In genomic region chr2:144143294-144144092, GRCh38 we compare ENCODE assay signal across 14 cellular contexts.
DNase-seq lines count a peak whose midpoint lies in the region; ATAC-seq, FAIRE-seq and TF ChIP-seq lines count a peak whose summit lies in the region.
"Had no signal": no experiment of that assay in that cellular context is flagged by ENCODE, and none has a peak within 500 bp of the region (broad histone marks: within the 10 kb centered on the region; RNA-seq: fewer than 3 reads in every experiment).

No MANE protein-coding gene starts in this region.

- TF ChIP-seq CTCF in HFFc6 (IDR thresholded peaks at IDR 0.05) (no peak), OCI-LY3 (IDR thresholded peaks at IDR 0.05; ENCODE audit: low read depth, low read length) (no peak), endothelial cell of umbilical vein (IDR thresholded peaks at IDR 0.05; ENCODE audit: extremely low read depth in 1 of 2, insufficient read depth in 1 of 2, low read depth in 1 of 2, low read length in 2 of 2) (no peak), osteocyte (IDR thresholded peaks at IDR 0.05) (no peak)
- TF ChIP-seq CTCF in CD8-positive, alpha-beta T cell (IDR thresholded peaks at IDR 0.05): no peak

- H3K4me1 ChIP-seq in OCI-LY3 (ENCODE audit: low read length) (peaks cover 20% of the 10 kb centered on the region), endothelial cell of umbilical vein (ENCODE audit: control insufficient read depth, extremely low read depth, insufficient read depth, low read length) (no peaks in the 10 kb centered on the region)
- no peaks in the 10 kb centered on the region for H3K4me1 ChIP-seq in CD8-positive, alpha-beta T cell (ENCODE audit: insufficient read depth, low read length)
- H3K4me1 ChIP-seq: prostate gland had no signal

- H3K4me3 ChIP-seq in OCI-LY3 (ENCODE audit: low read length) (peak overlapping the region; percentile 30; the same call in 1 of the 2 replicates), endothelial cell of umbilical vein (replicated peaks in 1 of 3; ENCODE audit: insufficient read depth in 1 of 3, low read depth in 1 of 3, low read length in 3 of 3) (no peak overlapping the region)
- no peak overlapping the region for H3K4me3 ChIP-seq in CD8-positive, alpha-beta T cell (ENCODE audit: low read depth, low read length)
- H3K4me3 ChIP-seq: prostate gland, thyroid gland had no signal

- no peaks in the 10 kb centered on the region for H3K9me1 ChIP-seq in endothelial cell of umbilical vein (replicated peaks; ENCODE audit: control insufficient read depth, extremely low read depth, insufficient read depth, low read length)

- no peaks in the 10 kb centered on the region for H3K79me2 ChIP-seq in OCI-LY3 (ENCODE audit: low read length)
- no peaks in the 10 kb centered on the region for H3K79me2 ChIP-seq in endothelial cell of umbilical vein (ENCODE audit: control insufficient read depth, insufficient read depth, low read length)

- dilution Hi-C loops in endothelial cell of umbilical vein (cut with MboI; ENCODE audit: extremely low pct_ligation_motif_present, low sequenced_read_pairs): no loop called here

- no peak overlapping the region for H3K4me3 Mint-ChIP-seq in HFFc6
- H3K4me3 Mint-ChIP-seq in osteocyte (ENCODE audit: unreplicated experiment): no peak overlapping the region
- no peak overlapping the region for H3K4me3 Mint-ChIP-seq in CD8-positive, alpha-beta T cell
- H3K4me3 Mint-ChIP-seq: activated naive CD8-positive, alpha-beta T cell treated with anti-CD3 and anti-CD28 coated beads, Interleukin-2, amount 10 ng/mL, durations not matched to agents 7 days and 5 days had no signal

- H3K9me3 Mint-ChIP-seq in HFFc6: no peaks in the 10 kb centered on the region
- no peaks in the 10 kb centered on the region for H3K9me3 Mint-ChIP-seq in osteocyte (ENCODE audit: unreplicated experiment)
- H3K9me3 Mint-ChIP-seq in CD8-positive, alpha-beta T cell: no peaks in the 10 kb centered on the region

- peak overlapping the region; percentile 44; the same call in 1 of the 2 replicates for H3K9ac ChIP-seq in OCI-LY3 (ENCODE audit: low read length)
- H3K9ac ChIP-seq in endothelial cell of umbilical vein (replicated peaks; ENCODE audit: extremely low read depth, insufficient read depth, low read length): no peak overlapping the region

- no peak for FAIRE-seq in endothelial cell of umbilical vein (lab: Jason Lieb, UNC)

- H3K9me3 ChIP-seq in OCI-LY3 (ENCODE audit: insufficient read depth, low read length): no peaks in the 10 kb centered on the region
- H3K9me3 ChIP-seq in endothelial cell of umbilical vein (replicated peaks; ENCODE audit: control insufficient read depth, insufficient read depth, low read length): no peaks in the 10 kb centered on the region
- no peaks in the 10 kb centered on the region for H3K9me3 ChIP-seq in CD8-positive, alpha-beta T cell (ENCODE audit: low read length)
- H3K9me3 ChIP-seq: prostate gland, thyroid gland had no signal

- intact Hi-C loops in endothelial cell of umbilical vein (cut with micrococcal nuclease): no loop called here
- intact Hi-C loops in CD8-positive, alpha-beta T cell (cut with DNase I, micrococcal nuclease): no loop called here

- H4K20me1 ChIP-seq in OCI-LY3 (ENCODE audit: insufficient read depth, low read length) (no peaks in the 10 kb centered on the region), endothelial cell of umbilical vein (replicated peaks; ENCODE audit: control insufficient read depth, extremely low read depth, insufficient read depth, low read length) (no peaks in the 10 kb centered on the region)

- H3K27ac ChIP-seq in OCI-LY3 (ENCODE audit: low read length): peak overlapping the region; percentile 80
- no peak overlapping the region for H3K27ac ChIP-seq in endothelial cell of umbilical vein (ENCODE audit: insufficient read depth, low read depth, low read length)
- no peak overlapping the region for H3K27ac ChIP-seq in CD8-positive, alpha-beta T cell (ENCODE audit: low read depth, low read length)
- H3K27ac ChIP-seq: prostate gland had no signal

- BruUV-seq in endothelial cell of umbilical vein (replicated peaks; lab: Mats Ljungman, UMichigan): no TSS peak

- peaks cover 26% of the 10 kb centered on the region for H3K4me1 Mint-ChIP-seq in HFFc6 (ENCODE audit: low read depth)
- H3K4me1 Mint-ChIP-seq in osteocyte (ENCODE audit: unreplicated experiment): peaks cover 16% of the 10 kb centered on the region
- no peaks in the 10 kb centered on the region for H3K4me1 Mint-ChIP-seq in CD8-positive, alpha-beta T cell (ENCODE audit: low read depth)
- H3K4me1 Mint-ChIP-seq: activated naive CD8-positive, alpha-beta T cell treated with anti-CD3 and anti-CD28 coated beads, Interleukin-2, amount 10 ng/mL, durations not matched to agents 7 days and 5 days had no signal

- ATAC-seq in CD8-positive, alpha-beta T cell: no peak
- no peak for ATAC-seq in HG02884 (IDR thresholded peaks at IDR 0.05; ENCODE audit: unreplicated experiment)

- DNase-seq in HFFc6 (no peak), endothelial cell of umbilical vein (ENCODE audit: low read depth, low spot score) (peak; percentile 23), osteocyte (ENCODE audit: extremely low spot score, unreplicated experiment) (no peak), NCI-H1930 (lab: John Stamatoyannopoulos, UW) (no peak), SW 1271 (lab: John Stamatoyannopoulos, UW) (no peak)
- no peak for DNase-seq in CD8-positive, alpha-beta T cell
- DNase-seq: activated naive CD8-positive, alpha-beta T cell treated with anti-CD3 and anti-CD28 coated beads, Interleukin-2, amount 10 ng/mL, durations not matched to agents 7 days and 5 days; activated T-cell treated with anti-CD3 and anti-CD28 coated beads, Interleukin-2, amount 50 U/mL, for 1 hour; DMS79; islet precursor cell; thyroid gland had no signal

- CTCF ChIA-PET in endothelial cell of umbilical vein (lab: Charles Lee): interaction anchor here (1.0 to 1.2 kb wide), 2 partner anchors 8 to 224 kb away, joined by 3 to 5 read pairs; no protein-coding TSS in a partner anchor
- CTCF ChIA-PET in CD8-positive, alpha-beta T cell (lab: Charles Lee): no interaction called here

- TF ChIP-seq POLR2A in endothelial cell of umbilical vein (IDR thresholded peaks at IDR 0.05; ENCODE audit: low read depth, low read length): no peak

- H3K36me3 ChIP-seq in OCI-LY3 (replicated peaks; ENCODE audit: low read depth, low read length) (peaks cover 5% of the 10 kb centered on the region), endothelial cell of umbilical vein (ENCODE audit: control insufficient read depth in 2 of 2, extremely low read depth in 1 of 2, insufficient read depth in 2 of 2, low read length in 2 of 2) (no peaks in the 10 kb centered on the region)
- no peaks in the 10 kb centered on the region for H3K36me3 ChIP-seq in CD8-positive, alpha-beta T cell (ENCODE audit: insufficient read depth, low read length)
- H3K36me3 ChIP-seq: prostate gland, thyroid gland had no signal

- H3K27me3 ChIP-seq in OCI-LY3 (ENCODE audit: low read depth, low read length) (no peaks in the 10 kb centered on the region), endothelial cell of umbilical vein (ENCODE audit: control insufficient read depth in 2 of 2, insufficient read depth in 2 of 2, low read length in 2 of 2) (no peaks in the 10 kb centered on the region)
- no peaks in the 10 kb centered on the region for H3K27me3 ChIP-seq in CD8-positive, alpha-beta T cell (ENCODE audit: insufficient read depth, low read length)
- H3K27me3 ChIP-seq: thyroid gland had no signal

- no peak overlapping the region for H2AFZ ChIP-seq in OCI-LY3 (ENCODE audit: low read depth, low read length)
- H2AFZ ChIP-seq in endothelial cell of umbilical vein (ENCODE audit: low read depth, low read length): no peak overlapping the region

- H3K27me3 Mint-ChIP-seq in HFFc6 (ENCODE audit: insufficient read depth) (no peaks in the 10 kb centered on the region), osteocyte (ENCODE audit: unreplicated experiment) (no peaks in the 10 kb centered on the region)
- H3K27me3 Mint-ChIP-seq in CD8-positive, alpha-beta T cell (ENCODE audit: low read depth): no peaks in the 10 kb centered on the region
- H3K27me3 Mint-ChIP-seq: activated naive CD8-positive, alpha-beta T cell treated with anti-CD3 and anti-CD28 coated beads, Interleukin-2, amount 10 ng/mL, durations not matched to agents 7 days and 5 days had no signal

- H3K27ac Mint-ChIP-seq in HFFc6 (peak overlapping the region; percentile 20; the same call in 1 of the 2 replicates), osteocyte (ENCODE audit: unreplicated experiment) (peak overlapping the region; percentile 27)
- no peak overlapping the region for H3K27ac Mint-ChIP-seq in CD8-positive, alpha-beta T cell
- H3K27ac Mint-ChIP-seq: activated naive CD8-positive, alpha-beta T cell treated with anti-CD3 and anti-CD28 coated beads, Interleukin-2, amount 10 ng/mL, durations not matched to agents 7 days and 5 days had no signal

- H3K4me2 ChIP-seq in OCI-LY3 (ENCODE audit: low read length) (peak overlapping the region; percentile 66), endothelial cell of umbilical vein (ENCODE audit: insufficient read depth, low read length) (no peak overlapping the region)

- POLR2A ChIA-PET in endothelial cell of umbilical vein (lab: Charles Lee): no interaction called here
- POLR2A ChIA-PET in CD8-positive, alpha-beta T cell (lab: Charles Lee): interaction anchor here (1.2 kb wide), 1 partner anchor 15 kb away, joined by 4 read pairs; no protein-coding TSS in a partner anchor

- H3K36me3 Mint-ChIP-seq in HFFc6 (ENCODE audit: low read depth): peaks cover 4% of the 10 kb centered on the region; the same call in 1 of the 2 replicates
- peaks cover 2% of the 10 kb centered on the region for H3K36me3 Mint-ChIP-seq in osteocyte (ENCODE audit: unreplicated experiment)
- peaks cover 32% of the 10 kb centered on the region for H3K36me3 Mint-ChIP-seq in CD8-positive, alpha-beta T cell

TF ChIP-seq in endothelial cell of umbilical vein, 7 proteins besides CTCF, POLR2A, EP300 and RAD21:
- TF ChIP-seq GATA2 (IDR thresholded peaks at IDR 0.05; ENCODE audit: insufficient read depth, insufficient read length, low read depth, low read length) (no peak), POLR2AphosphoS5 (IDR thresholded peaks at IDR 0.05; ENCODE audit: insufficient read depth, low read depth, low read length) (no peak), MYC (IDR thresholded peaks at IDR 0.05; ENCODE audit: low read depth, low read length) (no peak), FOS (IDR thresholded peaks at IDR 0.05; ENCODE audit: borderline replicate concordance, insufficient read depth, low read length) (no peak), EZH2 (IDR thresholded peaks at IDR 0.05; ENCODE audit: borderline replicate concordance, low read depth, low read length, severe bottlenecking) (no peak), MAX (IDR thresholded peaks at IDR 0.05; ENCODE audit: insufficient read depth, insufficient read length) (no peak), JUN (IDR thresholded peaks at IDR 0.05; ENCODE audit: borderline replicate concordance, insufficient read depth, insufficient read length, low read depth) (no peak)
